8 cellular contexts compared by ENCODE assay signal in the genomic region with DNA sequence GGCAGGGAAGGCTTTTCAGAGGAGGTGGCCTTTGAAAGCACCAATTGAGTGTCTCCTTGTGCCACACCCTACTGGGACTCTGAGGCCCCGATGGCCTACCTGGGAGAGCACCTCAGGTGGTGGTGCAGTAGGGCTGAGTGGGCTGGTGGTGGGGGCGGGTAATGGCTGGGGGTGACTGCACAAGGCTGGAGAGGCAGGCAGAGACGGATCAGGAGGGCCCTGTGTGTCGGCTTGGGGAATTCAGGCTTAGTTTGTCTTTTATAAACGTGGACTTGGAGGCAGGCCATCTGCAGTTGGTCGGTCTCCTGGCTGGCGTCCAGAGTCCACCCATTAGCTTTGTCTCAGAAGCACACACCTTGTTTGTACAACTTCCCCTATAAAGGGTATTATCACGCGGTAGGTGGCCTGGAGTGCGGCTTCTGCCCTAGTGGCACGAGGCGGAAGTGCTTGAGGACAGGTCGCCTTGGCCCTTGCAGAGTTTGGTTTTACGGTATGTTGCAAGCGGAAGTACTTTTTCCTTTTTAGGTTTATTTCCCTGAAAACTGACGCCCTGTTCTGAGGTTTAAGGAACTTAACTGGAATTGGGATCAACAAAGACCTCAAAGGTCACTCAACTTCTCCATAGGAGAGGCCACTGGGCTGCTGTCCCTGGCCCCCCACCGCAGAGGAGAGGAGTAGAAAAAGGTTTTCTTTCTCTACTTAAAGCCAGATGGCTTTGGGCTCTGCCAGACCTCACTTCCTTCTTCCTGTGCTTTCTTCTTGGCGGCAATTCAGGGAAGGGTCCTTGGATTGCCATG. TPM values are rescaled to one million over a fixed set of nuclear protein-coding genes. Genes with fewer than 3 reads are reported as not detected.
A peak's percentile ranks its signal among the peaks of the same experiment; 100 is the strongest.
DNase-seq lines count a peak whose midpoint lies in the region; ATAC-seq, FAIRE-seq and TF ChIP-seq lines count a peak whose summit lies in the region.

No MANE protein-coding gene starts in this region.

- TF ChIP-seq POLR2A in GM12891 (IDR thresholded peaks at IDR 0.05; ENCODE audit: low read depth, low read length) = no peak

- H3K27me3 ChIP-seq in neutrophil = no peaks in the 10 kb centered on the region

- no peaks in the 10 kb centered on the region for H3K27me3 Mint-ChIP-seq in activated CD4-positive, alpha-beta memory T cell treated with anti-CD3 and anti-CD28 coated beads, Interleukin-2, amount 10 ng/mL, durations not matched to agents 7 days and 5 days

- DNase-seq in GM12891 (ENCODE audit: insufficient read length, low spot score) = no peak
- DNase-seq in NCI-H2081 (lab: John Stamatoyannopoulos, UW) = peak; percentile 96 to 99
- peak; percentile 44 for DNase-seq in activated CD4-positive, alpha-beta memory T cell treated with anti-CD3 and anti-CD28 coated beads, Interleukin-2, amount 10 ng/mL, durations not matched to agents 7 days and 5 days
- no peak for DNase-seq in fibroblast of mammary gland (ENCODE audit: low read depth)
- DNase-seq in hippocampal formation (lab: John Stamatoyannopoulos, UW) = no peak
- DNase-seq in iPS-NIHi7 (ENCODE audit: extremely low spot score) = no peak

- peaks cover 69% of the 10 kb centered on the region for H3K4me1 Mint-ChIP-seq in activated CD4-positive, alpha-beta memory T cell treated with anti-CD3 and anti-CD28 coated beads, Interleukin-2, amount 10 ng/mL, durations not matched to agents 7 days and 5 days

- CTCF ChIA-PET in activated CD4-positive, alpha-beta memory T cell treated with anti-CD3 and anti-CD28 coated beads, Interleukin-2, amount 10 ng/mL, durations not matched to agents 7 days and 5 days (lab: Charles Lee) = interaction anchor here (0.8 to 2.9 kb wide), 14 partner anchors 9 to 243 kb away, joined by 3 to 14 read pairs (median 3); a partner anchor contains a TSS

- peaks cover 77 to 85% of the 10 kb centered on the region in 2 experiments for H3K4me1 ChIP-seq in neutrophil (ENCODE audit: control insufficient read depth in 1 of 2, insufficient read depth in 1 of 2, low read depth in 1 of 2, low read length in 1 of 2)

- no peaks in the 10 kb centered on the region for H3K36me3 ChIP-seq in neutrophil

- peak; percentile 75 for ATAC-seq in HG02852 (IDR thresholded peaks at IDR 0.05; ENCODE audit: unreplicated experiment)

- H3K27ac ChIP-seq in neutrophil = peak overlapping the region; percentile 98

- H3K9me3 ChIP-seq in neutrophil = no peaks in the 10 kb centered on the region

- H3K27ac Mint-ChIP-seq in activated CD4-positive, alpha-beta memory T cell treated with anti-CD3 and anti-CD28 coated beads, Interleukin-2, amount 10 ng/mL, durations not matched to agents 7 days and 5 days = peak overlapping the region; percentile 84

- peaks cover 28% of the 10 kb centered on the region for H3K36me3 Mint-ChIP-seq in activated CD4-positive, alpha-beta memory T cell treated with anti-CD3 and anti-CD28 coated beads, Interleukin-2, amount 10 ng/mL, durations not matched to agents 7 days and 5 days (ENCODE audit: low read depth)

- peak; percentile 31 for TF ChIP-seq CTCF in fibroblast of mammary gland (conservative IDR thresholded peaks at IDR 0.05; ENCODE audit: control insufficient read depth, insufficient read depth, low read depth, low read length)
- peak; percentile 99 for TF ChIP-seq CTCF in neutrophil (IDR thresholded peaks at IDR 0.05)

- POLR2A ChIA-PET in activated CD4-positive, alpha-beta memory T cell treated with anti-CD3 and anti-CD28 coated beads, Interleukin-2, amount 10 ng/mL, durations not matched to agents 7 days and 5 days (lab: Charles Lee) = interaction anchor here (0.7 to 3.1 kb wide), 19 partner anchors 8 to 243 kb away, joined by 3 to 18 read pairs (median 4); a partner anchor contains a TSS

- peak; percentile 52 for FAIRE-seq in GM12891 (lab: Jason Lieb, UNC)

- H3K4me3 ChIP-seq in fibroblast of mammary gland (ENCODE audit: control insufficient read depth, low read depth, low read length) (no peak overlapping the region), neutrophil (ENCODE audit: low read depth in 1 of 2, low read length in 1 of 2) (peak overlapping the region; percentile 61 to 66)

- H3K4me3 Mint-ChIP-seq in activated CD4-positive, alpha-beta memory T cell treated with anti-CD3 and anti-CD28 coated beads, Interleukin-2, amount 10 ng/mL, durations not matched to agents 7 days and 5 days = peak overlapping the region; percentile 55

- no peaks in the 10 kb centered on the region for H3K9me3 Mint-ChIP-seq in activated CD4-positive, alpha-beta memory T cell treated with anti-CD3 and anti-CD28 coated beads, Interleukin-2, amount 10 ng/mL, durations not matched to agents 7 days and 5 days

TF ChIP-seq in GM12891, 5 proteins besides CTCF, POLR2A, EP300 and RAD21:
- TF ChIP-seq TAF1 (IDR thresholded peaks at IDR 0.05; ENCODE audit: low read depth, low read length) = no peak

RNA-seq across cellular contexts. Expression of a gene that starts 8.0 kb away (rescaled TPM):
- polyA plus RNA-seq in GM12891 (2012; ENCODE audit: low read depth, missing spikeins) = 14.7 TPM
- 10 to 100 TPM; 53.7 to 55.3 TPM for total RNA-seq in activated CD4-positive, alpha-beta memory T cell treated with anti-CD3 and anti-CD28 coated beads, Interleukin-2, amount 10 ng/mL, durations not matched to agents 7 days and 5 days

Comparison
In these comparisons a context has a peak if more than half of its experiments do, and no peak if none do; other contexts are left out.
1. DNase-seq: peak in NCI-H2081 (2 of 2) and activated CD4-positive, alpha-beta memory T cell treated with anti-CD3 and anti-CD28 coated beads, Interleukin-2, amount 10 ng/mL, durations not matched to agents 7 days and 5 days (single experiment); none in GM12891 (single experiment), fibroblast of mammary gland (single experiment), hippocampal formation (0 of 2) and iPS-NIHi7 (single experiment).